ENCODE assay signal across 35 cellular contexts in genomic region chr2:140273958-140274357, GRCh38.
"Had no signal": no experiment of that assay in that cellular context is flagged by ENCODE, and none has a peak within 500 bp of the region (broad histone marks: within the 10 kb centered on the region; RNA-seq: fewer than 3 reads in every experiment).

No MANE protein-coding gene starts in this region.

- H3K36me3 ChIP-seq: MG63 had no signal

- H3K27me3 ChIP-seq: MG63 had no signal

- H3K9me3 ChIP-seq: MG63 had no signal

- DNase-seq: Kasumi-1, MG63, MM.1S, MV-4-11, NCI-H1048, NCI-H1092, NCI-H1092 treated with DMSO at 0.1 percent for 48 hours, NCI-H1105, NCI-H1105 treated with DMSO at 0.1 percent for 48 hours, NCI-H1417, NCI-H1417 treated with DMSO at 0.1 percent for 48 hours, NCI-H1436, NCI-H1436 treated with DMSO at 0.1 percent for 48 hours, NCI-H146, NCI-H1694, NCI-H1694 treated with DMSO at 0.1 percent for 48 hours, NCI-H187, NCI-H187 treated with DMSO at 0.1 percent for 48 hours, NCI-H1930, NCI-H2029, NCI-H2029 treated with DMSO at 0.1 percent for 48 hours, NCI-H2081, NCI-H2081 treated with DMSO at 0.1 percent for 48 hours, NCI-H2107, NCI-H2171, NCI-H2171 treated with DMSO at 0.1 percent for 48 hours, NCI-H2227 treated with DMSO at 0.1 percent for 48 hours, NCI-H226, NCI-H345, NCI-H446, NCI-H446 treated with DMSO at 0.1 percent for 48 hours, NCI-H510A, NCI-H510A treated with DMSO at 0.1 percent for 48 hours, NCI-H524, NCI-H524 treated with DMSO at 0.1 percent for 48 hours had no signal

- H3K4me3 ChIP-seq: MG63 had no signal
